ENCODE assay signal across 22 cellular contexts in genomic region chr7:103772171-103772570, GRCh38.
DNase-seq lines count a peak whose midpoint lies in the region; ATAC-seq, FAIRE-seq and TF ChIP-seq lines count a peak whose summit lies in the region.
"Had no signal": no experiment of that assay in that cellular context is flagged by ENCODE, and none has a peak within 500 bp of the region (broad histone marks: within the 10 kb centered on the region; RNA-seq: fewer than 3 reads in every experiment).

No MANE protein-coding gene starts in this region.

- TF ChIP-seq CTCF in MM.1S (IDR thresholded peaks at IDR 0.05; ENCODE audit: low read length) (no peak), K562 (IDR thresholded peaks at IDR 0.05 in 2 of 3, conservative IDR thresholded peaks at IDR 0.05 in 1 of 3; ENCODE audit: insufficient read depth in 2 of 3, low read depth in 1 of 3, low read length in 3 of 3) (no peak), mesothelial cell of epicardium (IDR thresholded peaks at IDR 0.05; ENCODE audit: unreplicated experiment) (no peak)

- H3K27ac Mint-ChIP-seq in mesothelial cell of epicardium: peak overlapping the region; percentile 17
- H3K27ac Mint-ChIP-seq: CD14-positive monocyte; CD4-positive, alpha-beta T cell; CD8-positive, alpha-beta memory T cell; GM23338 had no signal

- ATAC-seq in K562 (no peak), GM18909 (IDR thresholded peaks at IDR 0.05; ENCODE audit: poor library complexity, unreplicated experiment) (no peak)
- ATAC-seq: HCT116 had no signal

- H3K4me3 Mint-ChIP-seq in mesothelial cell of epicardium: no peak overlapping the region
- H3K4me3 Mint-ChIP-seq: CD14-positive monocyte; CD4-positive, alpha-beta T cell; CD8-positive, alpha-beta memory T cell; GM23338; H9 had no signal

- no peak overlapping the region for H3K4me2 ChIP-seq in MM.1S (ENCODE audit: low read depth, low read length)
- H3K4me2 ChIP-seq in K562 (ENCODE audit: insufficient read depth, low read length): no peak overlapping the region
- H3K4me2 ChIP-seq: A549; BLaER1 treated with 17β-estradiol and CSF1 and Interleukin-3, amounts not matched to agents 10 nM and 100 nM; GM23338 had no signal

- H3K79me2 ChIP-seq in MM.1S (ENCODE audit: low read length): no peaks in the 10 kb centered on the region
- H3K79me2 ChIP-seq in K562 (ENCODE audit: control insufficient read depth, insufficient read depth, low read length): no peaks in the 10 kb centered on the region

- POLR2A ChIA-PET in K562 (lab: Yijun Ruan, JAX): interaction anchor here (0.5 kb wide), 1 partner anchor 36 kb away, joined by 3 read pairs; no protein-coding TSS in a partner anchor

- TF ChIP-seq RAD21 in K562 (CRISPR knock-in tag; conservative IDR thresholded peaks at IDR 0.05 in 1 of 2, IDR thresholded peaks at IDR 0.05 in 1 of 2): no peak

- CTCF ChIA-PET in K562 (lab: Yijun Ruan, JAX; ENCODE audit: low intra/inter-chr PET ratio): no interaction called here

- H4K20me1 ChIP-seq in MM.1S (ENCODE audit: insufficient read depth, low read length) (no peaks in the 10 kb centered on the region), K562 (replicated peaks; ENCODE audit: control insufficient read depth, insufficient read depth, low read length) (no peaks in the 10 kb centered on the region)
- H4K20me1 ChIP-seq: BLaER1 treated with 17β-estradiol and CSF1 and Interleukin-3, amounts not matched to agents 10 nM and 100 nM had no signal

- H3K4me3 ChIP-seq in MM.1S (ENCODE audit: low read length) (no peak overlapping the region), K562 (no peak overlapping the region)
- H3K4me3 ChIP-seq: A549; BLaER1 treated with 17β-estradiol and CSF1 and Interleukin-3, amounts not matched to agents 10 nM and 100 nM; GM23338 had no signal

- H2AFZ ChIP-seq in MM.1S (ENCODE audit: low read length) (no peak overlapping the region), K562 (ENCODE audit: low read depth, low read length) (no peak overlapping the region)

- H3K9me1 ChIP-seq in K562 (ENCODE audit: control insufficient read depth, insufficient read depth, low read length): no peaks in the 10 kb centered on the region

- FAIRE-seq in K562 (lab: Jason Lieb, UNC): no peak
- FAIRE-seq: A549, G401.6 had no signal

- H3K27ac ChIP-seq in MM.1S (ENCODE audit: low read length) (peak overlapping the region; percentile 36; the same call in 1 of the 2 replicates), K562 (ENCODE audit: extremely low read depth, low read depth, low read length) (no peak overlapping the region)
- H3K27ac ChIP-seq: A549; BLaER1 treated with 17β-estradiol and CSF1 and Interleukin-3, amounts not matched to agents 10 nM and 100 nM had no signal

- BruUV-seq in K562 (replicated peaks; lab: Mats Ljungman, UMichigan): no TSS peak

- no peaks in the 10 kb centered on the region for H3K36me3 Mint-ChIP-seq in mesothelial cell of epicardium
- H3K36me3 Mint-ChIP-seq: CD14-positive monocyte; CD8-positive, alpha-beta memory T cell had no signal

- no peaks in the 10 kb centered on the region for H3K9me3 Mint-ChIP-seq in mesothelial cell of epicardium
- H3K9me3 Mint-ChIP-seq: CD4-positive, alpha-beta T cell; GM23338; H9 had no signal

- no peak for TF ChIP-seq EP300 in K562 (IDR thresholded peaks at IDR 0.05; ENCODE audit: low read length)

- TF ChIP-seq POLR2A in K562 (conservative IDR thresholded peaks at IDR 0.05): no peak

- peak; percentile 11 for DNase-seq in EH (ENCODE audit: low read depth)
- DNase-seq in MM.1S: no peak
- DNase-seq in K562 (ENCODE audit: extremely low read depth in 1 of 4, low spot score in 3 of 4): no peak
- no peak for DNase-seq in mesothelial cell of epicardium (ENCODE audit: low spot score in 2 of 2, unreplicated experiment in 2 of 2)
- DNase-seq in D341Med (ENCODE audit: low spot score): no peak
- DNase-seq in dermis blood vessel endothelial cell: no peak
- DNase-seq: 8988T; ACHN; AML-193; BE2C; CD4-positive, alpha-beta T cell; CD8-positive, alpha-beta memory T cell; DMS53; DMS79 treated with DMSO at 0.1 percent for 48 hours; H9 had no signal

- intact Hi-C loops in K562 (cut with micrococcal nuclease): no loop called here

- H3K9me2 ChIP-seq in MM.1S (replicated peaks; ENCODE audit: insufficient read depth, low read length): no peaks in the 10 kb centered on the region

- in situ Hi-C loops in K562 (cut with MboI): no loop called here

- peaks cover 39% of the 10 kb centered on the region for H3K4me1 ChIP-seq in MM.1S (ENCODE audit: low read length)
- no peaks in the 10 kb centered on the region for H3K4me1 ChIP-seq in K562 (replicated peaks in 1 of 2; ENCODE audit: control insufficient read depth in 2 of 2, insufficient read depth in 2 of 2, low read length in 2 of 2)
- H3K4me1 ChIP-seq: A549 had no signal

- no peak overlapping the region for H3K9ac ChIP-seq in MM.1S (ENCODE audit: low read length)
- no peak overlapping the region for H3K9ac ChIP-seq in K562 (ENCODE audit: insufficient read depth in 1 of 2, low read depth in 2 of 2, low read length in 2 of 2)
- H3K9ac ChIP-seq: BLaER1 treated with 17β-estradiol and CSF1 and Interleukin-3, amounts not matched to agents 10 nM and 100 nM had no signal

- peaks cover 15% of the 10 kb centered on the region for H3K4me1 Mint-ChIP-seq in mesothelial cell of epicardium
- H3K4me1 Mint-ChIP-seq: CD14-positive monocyte; CD8-positive, alpha-beta memory T cell had no signal

- H3K27me3 ChIP-seq in MM.1S (replicated peaks; ENCODE audit: insufficient read depth, low read length): no peaks in the 10 kb centered on the region
- no peaks in the 10 kb centered on the region for H3K27me3 ChIP-seq in K562 (ENCODE audit: control insufficient read depth in 2 of 2, insufficient read depth in 2 of 2, low read length in 2 of 2)
- H3K27me3 ChIP-seq: BE2C; BLaER1 treated with 17β-estradiol and CSF1 and Interleukin-3, amounts not matched to agents 10 nM and 100 nM had no signal

- peaks cover 33% of the 10 kb centered on the region; the same call in 1 of the 2 replicates for H3F3A ChIP-seq in MM.1S (ENCODE audit: insufficient read depth, low read length)

- no peaks in the 10 kb centered on the region for H3K9me3 ChIP-seq in MM.1S (replicated peaks; ENCODE audit: insufficient read depth, low read length)
- H3K9me3 ChIP-seq in K562 (replicated peaks; ENCODE audit: control insufficient read depth, insufficient read depth, low read depth, low read length): no peaks in the 10 kb centered on the region
- H3K9me3 ChIP-seq: A549; BE2C; BLaER1 treated with 17β-estradiol and CSF1 and Interleukin-3, amounts not matched to agents 10 nM and 100 nM had no signal

- peaks cover 3% of the 10 kb centered on the region for H3K27me3 Mint-ChIP-seq in mesothelial cell of epicardium (ENCODE audit: low read depth)

- H3K36me3 ChIP-seq in MM.1S (replicated peaks; ENCODE audit: insufficient read depth, low read length): no peaks in the 10 kb centered on the region
- no peaks in the 10 kb centered on the region; the same call in 2 of the 3 replicates for H3K36me3 ChIP-seq in K562 (ENCODE audit: control insufficient read depth, insufficient read depth, low read length)
- H3K36me3 ChIP-seq: BLaER1 treated with 17β-estradiol and CSF1 and Interleukin-3, amounts not matched to agents 10 nM and 100 nM had no signal

TF ChIP-seq in K562, 482 proteins besides CTCF, POLR2A, EP300 and RAD21:
- TF ChIP-seq ZNF24 (IDR thresholded peaks at IDR 0.05) (peak; percentile 95), KDM1A (IDR thresholded peaks at IDR 0.05) (no peak)
